Comparison of ENCODE assay signal across 8 cellular contexts in the genomic region with DNA sequence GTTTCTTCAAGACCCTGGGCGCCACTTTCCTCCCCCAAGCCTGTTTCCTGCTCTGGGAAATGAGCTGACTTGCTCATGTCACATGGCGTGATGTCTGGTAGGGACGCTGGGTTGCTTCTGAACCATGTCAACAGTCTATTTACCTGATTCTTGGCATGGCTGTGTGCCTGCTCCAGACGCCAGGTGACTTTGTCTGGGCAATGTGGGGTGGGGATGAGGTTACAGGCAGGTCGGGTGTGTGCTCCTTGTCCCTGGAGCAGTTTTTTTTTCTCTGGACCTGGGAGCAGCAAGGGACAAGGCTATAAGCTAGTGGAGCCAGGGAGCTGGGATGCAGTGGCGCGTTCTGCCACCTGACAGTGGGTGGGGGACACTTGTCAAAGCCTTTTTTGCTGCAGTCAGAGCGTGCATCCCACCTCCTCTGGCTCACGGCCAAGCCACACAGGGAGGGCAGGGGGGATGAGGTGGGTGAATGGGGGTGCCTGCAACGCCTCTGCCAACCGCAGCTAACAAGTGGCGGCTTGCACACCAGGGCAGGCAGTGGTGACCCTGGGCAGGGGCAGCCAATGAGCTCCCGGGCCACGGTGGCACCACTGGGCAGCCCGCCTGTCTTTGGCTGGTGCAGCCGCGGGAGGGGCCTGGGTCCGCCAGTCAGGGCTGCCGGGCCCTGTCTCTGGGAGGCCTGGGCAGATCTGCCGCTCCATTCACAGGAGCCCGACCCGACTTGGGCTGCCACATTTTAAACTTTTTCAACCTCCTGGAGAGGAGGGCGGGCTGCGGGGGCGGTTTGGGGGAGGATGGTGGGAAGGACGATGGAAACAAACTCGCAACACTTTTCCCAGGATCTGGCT. TPM values are rescaled to one million over a fixed set of nuclear protein-coding genes. Genes with fewer than 3 reads are reported as not detected.
DNase-seq lines count a peak whose midpoint lies in the region; ATAC-seq and TF ChIP-seq lines count a peak whose summit lies in the region.

No MANE protein-coding gene starts in this region.

- POLR2A ChIA-PET in GM10248 (lab: Yijun Ruan, JAX): interaction anchor here (0.7 to 1.4 kb wide), 6 partner anchors 8 to 765 kb away, joined by 3 to 7 read pairs (median 3); partner anchors contain the start of genes DDIT4 and P4HA1

- DNase-seq in GM10248 (ENCODE audit: extremely low spot score) (peak; percentile 63), NCI-H2196 (lab: John Stamatoyannopoulos, UW; ENCODE audit: unreplicated experiment) (peak; percentile 82), cerebellum (ENCODE audit: low spot score) (peak; percentile 73), left colon (peak; percentile 87 to 93), amniotic stem cell (lab: John Stamatoyannopoulos, UW) (no peak)
- DNase-seq in activated CD4-positive, alpha-beta T cell treated with anti-CD3 and anti-CD28 coated beads for 24 hours (ENCODE audit: low read depth in 2 of 2): peak; percentile 67 to 81
- DNase-seq in stimulated activated CD4-positive, alpha-beta T cell treated with anti-CD3 and anti-CD28 coated beads, Interleukin-1b, Interleukin-23, amount 100 ng/mL, for 4 hours (ENCODE audit: low read depth in 2 of 2): peak; percentile 62 to 77

- CTCF ChIA-PET in GM10248 (lab: Yijun Ruan, JAX): interaction anchor here (0.6 to 2.3 kb wide), 10 partner anchors 10 to 272 kb away, joined by 3 to 11 read pairs (median 3); no protein-coding TSS in a partner anchor

- TF ChIP-seq CTCF in GM10248 (IDR thresholded peaks at IDR 0.05; ENCODE audit: control extremely low read depth, extremely low read depth, low read depth, missing control alignments): no peak

- intact Hi-C loops in left colon (cut with DNase I, micrococcal nuclease): loop anchor here in 1 of 2 donors (10.0 kb wide), 3 partner anchors 57 to 287 kb away; partner anchors contain the start of gene DDIT4

- ATAC-seq in HG03025 (IDR thresholded peaks at IDR 0.05; ENCODE audit: low FRiP score, unreplicated experiment) (peak; percentile 50), left colon (peak; percentile 76)

RNA-seq across cellular contexts. Expression of gene DNAJB12, which starts 22.9 kb away (rescaled TPM):
- 16.1 TPM for total RNA-seq in cerebellum
- 10 to 100 TPM; 36.9 to 38.5 TPM for total RNA-seq in left colon

RNA-seq across cellular contexts. Expression of gene DDIT4, which starts 58.1 kb away (rescaled TPM):
- total RNA-seq in cerebellum (60.5 TPM), left colon (100 to 1,000 TPM in 1 of 2 donors, 10 to 100 TPM in 1; 60.1 to 210 TPM)
